Comparison of ENCODE assay signal across 8 cellular contexts in genomic region chr17:80261159-80261894, GRCh38.
A peak's percentile ranks its signal among the peaks of the same experiment; 100 is the strongest.
DNase-seq lines count a peak whose midpoint lies in the region; ATAC-seq and TF ChIP-seq lines count a peak whose summit lies in the region.

No MANE protein-coding gene starts in this region.

- DNase-seq in NCI-H1105 treated with DMSO at 0.1 percent for 48 hours (lab: John Stamatoyannopoulos, UW) = peak; percentile 26
- DNase-seq in left kidney (ENCODE audit: low read depth, low spot score) = peak; percentile 75
- DNase-seq in stimulated activated CD4-positive, alpha-beta T cell treated with anti-CD3 and anti-CD28 coated beads, Interleukin-2, amount 100 ng/mL, for 4 hours (ENCODE audit: low read depth) = peak; percentile 35
- DNase-seq in middle frontal gyrus (ENCODE audit: extremely low spot score, low spot score) = no peak

- no peak for ATAC-seq in HG02610 (IDR thresholded peaks at IDR 0.05; ENCODE audit: unreplicated experiment)

- TF ChIP-seq CTCF in GM12875 (IDR thresholded peaks at IDR 0.05; ENCODE audit: borderline replicate concordance, insufficient read depth, low read depth, low read length) = no peak
- no peak for TF ChIP-seq CTCF in WI38 (IDR thresholded peaks at IDR 0.05; ENCODE audit: low read depth, low read length)

- H3K4me3 ChIP-seq in GM12875 (ENCODE audit: low read depth, low read length) = peak overlapping the region; percentile 48
- peak overlapping the region; percentile 82 for H3K4me3 ChIP-seq in WI38 (ENCODE audit: low read depth, low read length)

- H3K27ac ChIP-seq in cingulate gyrus (ENCODE audit: low read depth, low read length) = peak overlapping the region; percentile 88
